9 cellular contexts compared by ENCODE assay signal in the genomic region with DNA sequence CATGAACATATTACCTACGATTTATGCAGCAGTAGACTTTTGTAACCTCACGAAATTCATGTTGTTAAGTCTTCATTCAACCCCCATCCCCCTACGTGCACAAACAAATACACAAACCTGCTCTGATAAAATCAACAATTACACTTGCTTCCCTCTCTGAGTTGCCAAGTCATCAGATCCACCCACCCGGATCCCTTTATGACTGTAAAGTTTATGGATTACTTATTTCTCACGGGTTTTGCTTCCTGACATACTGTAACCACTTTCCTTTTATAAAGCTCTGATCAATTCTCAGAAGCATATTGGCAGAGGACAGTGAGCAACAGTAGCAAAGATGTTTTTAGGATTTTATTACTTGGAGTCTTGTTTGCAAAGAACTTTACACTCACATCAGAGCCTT.
DNase-seq lines count a peak whose midpoint lies in the region; ATAC-seq and TF ChIP-seq lines count a peak whose summit lies in the region.
"Had no signal": no experiment of that assay in that cellular context is flagged by ENCODE, and none has a peak within 500 bp of the region (broad histone marks: within the 10 kb centered on the region; RNA-seq: fewer than 3 reads in every experiment).

No MANE protein-coding gene starts in this region.

- peak; percentile 12 for DNase-seq in HPDE6-E6E7 (ENCODE audit: extremely low spot score)
- DNase-seq in foreskin keratinocyte = no peak
- no peak for DNase-seq in NOMO-1 (lab: John Stamatoyannopoulos, UW; ENCODE audit: unreplicated experiment in 2 of 2)
- DNase-seq in mesothelial cell of epicardium (ENCODE audit: low spot score in 2 of 2, unreplicated experiment in 2 of 2) = no peak
- DNase-seq: SW 1271 had no signal

- H3K36me3 ChIP-seq in gastroesophageal sphincter = no peaks in the 10 kb centered on the region

- H3K9me3 ChIP-seq in gastroesophageal sphincter = no peaks in the 10 kb centered on the region

- H3K27me3 Mint-ChIP-seq in mesothelial cell of epicardium (ENCODE audit: low read depth) = no peaks in the 10 kb centered on the region

- peak overlapping the region; percentile 59 for H3K27ac ChIP-seq in foreskin keratinocyte
- no peak overlapping the region for H3K27ac ChIP-seq in gastroesophageal sphincter

- no peaks in the 10 kb centered on the region for H3K27me3 ChIP-seq in foreskin keratinocyte
- no peaks in the 10 kb centered on the region for H3K27me3 ChIP-seq in gastroesophageal sphincter

- H3K4me1 ChIP-seq in foreskin keratinocyte (peaks cover 35% of the 10 kb centered on the region), gastroesophageal sphincter (peaks cover 0 to 51% (median 5%) of the 10 kb centered on the region in 3 donors)

- peak; percentile 61 for ATAC-seq in GM18502 (IDR thresholded peaks at IDR 0.05; ENCODE audit: poor library complexity, unreplicated experiment)
- ATAC-seq in GM21515 (IDR thresholded peaks at IDR 0.05; ENCODE audit: unreplicated experiment) = peak; percentile 59
- no peak for ATAC-seq in foreskin keratinocyte
- no peak for ATAC-seq in HG02885 (IDR thresholded peaks at IDR 0.05; ENCODE audit: poor library complexity, unreplicated experiment)
- ATAC-seq in gastroesophageal sphincter = no peak

- TF ChIP-seq EP300 in gastroesophageal sphincter (IDR thresholded peaks at IDR 0.05) = no peak

- H3K4me3 ChIP-seq in gastroesophageal sphincter = no peak overlapping the region

- whole genome bisulfite sequencing in gastroesophageal sphincter (ENCODE audit: low coverage in 1 of 2), 2 donors = 69 to 70% methylated on average over 5 of the region's 5 CpGs

- no peak overlapping the region for H3K4me3 Mint-ChIP-seq in mesothelial cell of epicardium

- no peaks in the 10 kb centered on the region for H3K36me3 Mint-ChIP-seq in mesothelial cell of epicardium

- no peak for TF ChIP-seq CTCF in foreskin keratinocyte (conservative IDR thresholded peaks at IDR 0.05)
- TF ChIP-seq CTCF in gastroesophageal sphincter (IDR thresholded peaks at IDR 0.05) = no peak
- TF ChIP-seq CTCF in mesothelial cell of epicardium (IDR thresholded peaks at IDR 0.05; ENCODE audit: unreplicated experiment) = no peak

- TF ChIP-seq POLR2A in gastroesophageal sphincter (IDR thresholded peaks at IDR 0.05) = no peak

- peaks cover 30% of the 10 kb centered on the region for H3K4me1 Mint-ChIP-seq in mesothelial cell of epicardium

- H3K27ac Mint-ChIP-seq in mesothelial cell of epicardium = no peak overlapping the region

- H3K9me3 Mint-ChIP-seq in mesothelial cell of epicardium = no peaks in the 10 kb centered on the region

Comparison
In these comparisons a context has a peak if more than half of its experiments do, and no peak if none do; other contexts are left out.
1. ATAC-seq: peak in GM18502 (single experiment) and GM21515 (single experiment); none in foreskin keratinocyte (single experiment), HG02885 (single experiment) and gastroesophageal sphincter (single experiment).